In the genomic region with DNA sequence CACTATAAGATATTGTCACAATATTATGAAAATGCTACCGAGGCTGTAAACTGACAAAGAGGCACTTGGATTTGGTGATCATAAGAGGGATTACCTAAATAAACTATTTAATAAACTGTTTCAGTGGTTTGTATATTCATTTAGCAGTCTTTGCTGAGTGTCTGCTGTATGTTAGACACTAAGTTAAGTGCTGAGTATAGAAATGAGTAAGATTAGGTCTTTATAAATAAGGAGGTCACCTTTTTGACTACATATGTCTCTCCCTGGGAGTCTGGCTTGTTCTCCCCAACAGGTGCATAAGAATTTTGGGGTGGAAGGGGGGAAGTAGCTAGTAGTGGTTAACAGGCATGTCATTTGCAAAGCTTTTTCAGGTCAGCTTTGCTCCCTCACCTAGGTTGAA, we compare ENCODE assay signal across 20 cellular contexts.
"Had no signal": no experiment of that assay in that cellular context is flagged by ENCODE, and none has a peak within 500 bp of the region (broad histone marks: within the 10 kb centered on the region; RNA-seq: fewer than 3 reads in every experiment).

No MANE protein-coding gene starts in this region.

- H3K9me3 Mint-ChIP-seq: activated naive CD8-positive, alpha-beta T cell treated with anti-CD3 and anti-CD28 coated beads, Interleukin-2, amount 10 ng/mL, durations not matched to agents 7 days and 5 days; endodermal cell; mesothelial cell of epicardium; neural crest cell; T-helper 1 cell treated with Interleukin-12 subunit alpha and Interleukin-12 subunit beta and Interleukin-4 antibody, amounts not matched to agents 30 μg/mL and 1 μg/mL, for 36 hours had no signal

- H3K4me1 ChIP-seq: body of pancreas, foreskin keratinocyte had no signal

- H3K4me1 Mint-ChIP-seq: activated naive CD8-positive, alpha-beta T cell treated with anti-CD3 and anti-CD28 coated beads, Interleukin-2, amount 10 ng/mL, durations not matched to agents 7 days and 5 days had no signal

- H3K4me3 ChIP-seq: body of pancreas, dorsolateral prefrontal cortex, lung, thoracic aorta had no signal

- H3K4me3 Mint-ChIP-seq: activated CD4-positive, alpha-beta T cell treated with anti-CD3 and anti-CD28 coated beads for 36 hours; activated naive CD8-positive, alpha-beta T cell treated with anti-CD3 and anti-CD28 coated beads, Interleukin-2, amount 10 ng/mL, durations not matched to agents 7 days and 5 days; endodermal cell; mesothelial cell of epicardium; neural crest cell; T-helper 1 cell treated with Interleukin-12 subunit alpha and Interleukin-12 subunit beta and Interleukin-4 antibody, amounts not matched to agents 30 μg/mL and 1 μg/mL, for 36 hours had no signal

- H3K27ac Mint-ChIP-seq: activated CD4-positive, alpha-beta T cell treated with anti-CD3 and anti-CD28 coated beads for 36 hours; endodermal cell; mesothelial cell of epicardium; progenitor cell of endocrine pancreas; T-helper 1 cell treated with Interleukin-12 subunit alpha and Interleukin-12 subunit beta and Interleukin-4 antibody, amounts not matched to agents 30 μg/mL and 1 μg/mL, for 36 hours had no signal

- FAIRE-seq: colon, keratinocyte had no signal

- ATAC-seq: activated CD4-positive, alpha-beta T cell treated with anti-CD3 and anti-CD28 coated beads for 36 hours; body of pancreas; foreskin keratinocyte had no signal

- DNase-seq: activated CD4-positive, alpha-beta T cell treated with anti-CD3 and anti-CD28 coated beads for 36 hours; activated CD4-positive, alpha-beta T cell treated with anti-CD3 and anti-CD28 coated beads, Interleukin-2, amount 50 U/mL, for 48 hours; activated naive CD4-positive, alpha-beta T cell; activated naive CD8-positive, alpha-beta T cell treated with anti-CD3 and anti-CD28 coated beads, Interleukin-2, amount 10 ng/mL, durations not matched to agents 7 days and 5 days; activated T-cell treated with anti-CD3 and anti-CD28 coated beads for 4 hours; amygdala; body of pancreas; dorsolateral prefrontal cortex; endodermal cell; foreskin keratinocyte; glutamatergic neuron; hippocampal formation had no signal

- H3K27ac ChIP-seq: body of pancreas, dorsolateral prefrontal cortex, foreskin keratinocyte, thoracic aorta had no signal

- H3K9me3 ChIP-seq: body of pancreas, thoracic aorta had no signal

- H3K27me3 ChIP-seq: body of pancreas, dorsolateral prefrontal cortex, foreskin keratinocyte had no signal

- H3K27me3 Mint-ChIP-seq: activated CD4-positive, alpha-beta T cell treated with anti-CD3 and anti-CD28 coated beads for 36 hours; activated naive CD8-positive, alpha-beta T cell treated with anti-CD3 and anti-CD28 coated beads, Interleukin-2, amount 10 ng/mL, durations not matched to agents 7 days and 5 days; progenitor cell of endocrine pancreas had no signal
